In genomic region chr5:92944337-92944736, GRCh38 we compare ENCODE assay signal across 25 cellular contexts.
"Had no signal": no experiment of that assay in that cellular context is flagged by ENCODE, and none has a peak within 500 bp of the region (broad histone marks: within the 10 kb centered on the region; RNA-seq: fewer than 3 reads in every experiment).

No MANE protein-coding gene starts in this region.

- H3K36me3 ChIP-seq: gastroesophageal sphincter, left ventricle myocardium inferior, pancreas, right atrium auricular region, tibial nerve had no signal

- H3K27ac ChIP-seq: coronary artery, gastroesophageal sphincter, psoas muscle, right atrium auricular region had no signal

- H3K27me3 ChIP-seq: gastroesophageal sphincter, pancreas, right atrium auricular region, tibial nerve had no signal

- FAIRE-seq: bronchial epithelial cell, pancreas had no signal

- H3K4me3 ChIP-seq: coronary artery, gastroesophageal sphincter, left ventricle myocardium inferior, pancreas, psoas muscle, right atrium auricular region, tibial nerve had no signal

- DNase-seq: activated CD4-positive, alpha-beta T cell treated with anti-CD3 and anti-CD28 coated beads for 4 hours; activated CD4-positive, alpha-beta T cell treated with anti-CD3 and anti-CD28 coated beads, Interleukin-2, amount 50 U/mL, for 48 hours; activated CD4-positive, CD25-positive, alpha-beta regulatory T cell; activated CD8-positive, alpha-beta memory T cell treated with anti-CD3 and anti-CD28 coated beads, Interleukin-2, amount 50 U/mL, for 48 hours; activated effector memory CD4-positive, alpha-beta T cell treated with Interleukin-2 at 50 U/mL for 16 hours; activated naive CD4-positive, alpha-beta T cell treated with anti-CD3 and anti-CD28 coated beads for 36 hours; activated T-cell treated with anti-CD3 and anti-CD28 coated beads, Interleukin-2, amount 50 U/mL, for 48 hours; amygdala; endodermal cell; head of caudate nucleus; hypothalamus; left ventricle myocardium inferior; mammary epithelial cell; midbrain; pancreas; psoas muscle; stimulated activated CD4-positive, alpha-beta T cell treated with anti-CD3 and anti-CD28 coated beads, Interleukin-1b, Interleukin-23, amount 100 ng/mL, for 48 hours; stimulated activated naive CD8-positive, alpha-beta T cell treated with anti-CD3 and anti-CD28 coated beads, Interleukin-15, amount 100 ng/mL, for 72 hours; T1000 had no signal

- ATAC-seq: gastroesophageal sphincter; natural killer cell treated with Interleukin-12 subunit alpha and Interleukin-12 subunit beta and Interleukin-15 and Interleukin-18, amount 100 ng/mL, for 72 hours; psoas muscle; stimulated activated naive CD8-positive, alpha-beta T cell treated with anti-CD3 and anti-CD28 coated beads, Interleukin-15, amount 100 ng/mL, for 72 hours had no signal

- H3K9me3 ChIP-seq: pancreas had no signal

- H3K4me1 ChIP-seq: gastroesophageal sphincter, left ventricle myocardium inferior, psoas muscle, right atrium auricular region had no signal
